ENCODE assay signal across 21 cellular contexts in the genomic region with DNA sequence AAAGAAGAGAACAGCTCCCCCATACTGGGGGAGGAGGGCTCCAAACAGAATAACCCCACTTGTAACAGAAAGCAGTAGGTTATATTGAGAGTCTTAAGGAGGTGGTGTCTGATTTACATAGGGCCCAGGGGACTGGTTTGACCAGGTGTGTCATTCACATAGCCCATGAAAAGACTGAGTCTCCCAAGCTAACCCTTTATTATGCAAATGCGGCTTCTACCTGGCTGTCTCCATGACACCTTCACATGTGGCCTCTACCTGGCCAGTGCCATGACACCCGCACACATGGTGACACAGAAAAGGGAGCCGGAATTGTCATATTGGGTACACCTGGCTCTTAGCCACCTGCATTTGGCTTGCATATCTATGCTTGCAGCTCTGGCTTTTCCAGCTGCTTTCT.
A peak's percentile ranks its signal among the peaks of the same experiment; 100 is the strongest.
DNase-seq lines count a peak whose midpoint lies in the region; ATAC-seq and TF ChIP-seq lines count a peak whose summit lies in the region.
"Had no signal": no experiment of that assay in that cellular context is flagged by ENCODE, and none has a peak within 500 bp of the region (broad histone marks: within the 10 kb centered on the region; RNA-seq: fewer than 3 reads in every experiment).

No MANE protein-coding gene starts in this region.

- ATAC-seq in GM23338 = peak; percentile 89
- ATAC-seq in HG03175 (IDR thresholded peaks at IDR 0.05; ENCODE audit: unreplicated experiment) = no peak
- ATAC-seq: HepG2, SK-N-SH treated with all-trans-retinoic acid at 6 μM for 48 hours, T-cell had no signal

- H3K27ac ChIP-seq in GM23338 (ENCODE audit: low read depth) = no peak overlapping the region
- H3K27ac ChIP-seq: GM23248, Peyer's patch had no signal

- H3K4me3 ChIP-seq in GM23338 = no peak overlapping the region
- H3K4me3 ChIP-seq: GM23248, Peyer's patch had no signal

- TF ChIP-seq CTCF in GM23338 (conservative IDR thresholded peaks at IDR 0.05; ENCODE audit: low read depth in 2 of 2) = no peak

- H2AFZ ChIP-seq in GM23338 = no peak overlapping the region
- H2AFZ ChIP-seq: GM23248 had no signal

- H3K4me3 Mint-ChIP-seq in GM23338 = no peak overlapping the region
- no peak overlapping the region for H3K4me3 Mint-ChIP-seq in activated T-cell treated with anti-CD3 and anti-CD28 coated beads, Interleukin-2, amount 50 U/mL, for 24 hours
- H3K4me3 Mint-ChIP-seq: CD4-positive, CD25-positive, alpha-beta regulatory T cell; T-cell had no signal

- peaks cover 10% of the 10 kb centered on the region for H3K9me3 Mint-ChIP-seq in GM23338
- peaks cover 32% of the 10 kb centered on the region for H3K9me3 Mint-ChIP-seq in activated T-cell treated with anti-CD3 and anti-CD28 coated beads, Interleukin-2, amount 50 U/mL, for 24 hours

- H3K79me2 ChIP-seq in GM23338 (replicated peaks; ENCODE audit: insufficient read depth) = no peaks in the 10 kb centered on the region

- peak overlapping the region; percentile 40 for H3K4me2 ChIP-seq in GM23338

- H3K9me2 ChIP-seq in GM23338 (ENCODE audit: insufficient read depth) = no peaks in the 10 kb centered on the region

- H3F3A ChIP-seq in GM23338 (replicated peaks; ENCODE audit: low read depth) = no peaks in the 10 kb centered on the region

- no peaks in the 10 kb centered on the region for H3K36me3 ChIP-seq in GM23338 (ENCODE audit: insufficient read depth)
- H3K36me3 ChIP-seq: Peyer's patch had no signal

- H3K4me1 Mint-ChIP-seq in GM23338 = peaks cover 24% of the 10 kb centered on the region
- no peaks in the 10 kb centered on the region for H3K4me1 Mint-ChIP-seq in activated T-cell treated with anti-CD3 and anti-CD28 coated beads, Interleukin-2, amount 50 U/mL, for 24 hours (ENCODE audit: low read depth)
- H3K4me1 Mint-ChIP-seq: CD4-positive, CD25-positive, alpha-beta regulatory T cell; T-cell had no signal

- no peaks in the 10 kb centered on the region for H4K20me1 ChIP-seq in GM23338 (replicated peaks; ENCODE audit: insufficient read depth)

- peaks cover 30% of the 10 kb centered on the region for H3K4me1 ChIP-seq in GM23338 (ENCODE audit: insufficient read depth)
- H3K4me1 ChIP-seq: Peyer's patch had no signal

- H3K27me3 Mint-ChIP-seq in GM23338 (ENCODE audit: insufficient read depth, low read depth, poor library complexity) = peaks cover 3% of the 10 kb centered on the region
- H3K27me3 Mint-ChIP-seq in activated T-cell treated with anti-CD3 and anti-CD28 coated beads, Interleukin-2, amount 50 U/mL, for 24 hours = no peaks in the 10 kb centered on the region
- H3K27me3 Mint-ChIP-seq: CD4-positive, CD25-positive, alpha-beta regulatory T cell; T-cell had no signal

- peak; percentile 40 for DNase-seq in ELF-1 (ENCODE audit: low read depth, low spot score)
- peak; percentile 71 for DNase-seq in GM23338 (ENCODE audit: low spot score)
- peak; percentile 81 for DNase-seq in NCI-H69 (lab: John Stamatoyannopoulos, UW)
- DNase-seq in iPS DF 19.7 (ENCODE audit: low read depth, low spot score) = peak; percentile 56
- DNase-seq in HCEC 1CT = no peak
- no peak for DNase-seq in activated T-cell treated with anti-CD3 and anti-CD28 coated beads, Interleukin-2, amount 50 U/mL, for 24 hours
- DNase-seq: CD4-positive, CD25-positive, alpha-beta regulatory T cell; COR-L47; DND-41; GM23248; KBM-7; MM.1S; NCI-H1048; NCI-H1436 treated with DMSO at 0.1 percent for 48 hours; NCI-H2081 treated with DMSO at 0.1 percent for 48 hours; NCI-H82; Peyer's patch; T-cell had no signal

- H3K27ac Mint-ChIP-seq in GM23338 = peak overlapping the region; percentile 50
- H3K27ac Mint-ChIP-seq in activated T-cell treated with anti-CD3 and anti-CD28 coated beads, Interleukin-2, amount 50 U/mL, for 24 hours = no peak overlapping the region
- H3K27ac Mint-ChIP-seq: CD4-positive, CD25-positive, alpha-beta regulatory T cell; T-cell had no signal

- H3K27me3 ChIP-seq in GM23338 (ENCODE audit: insufficient read depth) = no peaks in the 10 kb centered on the region
- H3K27me3 ChIP-seq: Peyer's patch had no signal

- peaks cover 8% of the 10 kb centered on the region; the same call in 2 of the 3 replicates for H3K36me3 Mint-ChIP-seq in GM23338 (ENCODE audit: low read depth)
- H3K36me3 Mint-ChIP-seq in activated T-cell treated with anti-CD3 and anti-CD28 coated beads, Interleukin-2, amount 50 U/mL, for 24 hours (ENCODE audit: low read depth) = no peaks in the 10 kb centered on the region
- H3K36me3 Mint-ChIP-seq: CD4-positive, CD25-positive, alpha-beta regulatory T cell; T-cell had no signal

TF ChIP-seq in GM23338, 12 proteins besides CTCF, POLR2A, EP300 and RAD21 (continues in another document):
- TF ChIP-seq, protein P1, sequence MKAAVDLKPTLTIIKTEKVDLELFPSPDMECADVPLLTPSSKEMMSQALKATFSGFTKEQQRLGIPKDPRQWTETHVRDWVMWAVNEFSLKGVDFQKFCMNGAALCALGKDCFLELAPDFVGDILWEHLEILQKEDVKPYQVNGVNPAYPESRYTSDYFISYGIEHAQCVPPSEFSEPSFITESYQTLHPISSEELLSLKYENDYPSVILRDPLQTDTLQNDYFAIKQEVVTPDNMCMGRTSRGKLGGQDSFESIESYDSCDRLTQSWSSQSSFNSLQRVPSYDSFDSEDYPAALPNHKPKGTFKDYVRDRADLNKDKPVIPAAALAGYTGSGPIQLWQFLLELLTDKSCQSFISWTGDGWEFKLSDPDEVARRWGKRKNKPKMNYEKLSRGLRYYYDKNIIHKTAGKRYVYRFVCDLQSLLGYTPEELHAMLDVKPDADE (IDR thresholded peaks at IDR 0.05) = no peak
- no peak for TF ChIP-seq EZH2 (IDR thresholded peaks at IDR 0.05; ENCODE audit: low read depth, unreplicated experiment)
- TF ChIP-seq POLR2AphosphoS5 (IDR thresholded peaks at IDR 0.05; ENCODE audit: low read depth) = no peak
- TF ChIP-seq EZH2phosphoT487 (IDR thresholded peaks at IDR 0.05; ENCODE audit: unreplicated experiment) = no peak
- TF ChIP-seq NANOG (IDR thresholded peaks at IDR 0.05; ENCODE audit: borderline replicate concordance) = no peak
- no peak for TF ChIP-seq ZNF331 (CRISPR knock-in tag; IDR thresholded peaks at IDR 0.05; ENCODE audit: low read depth)
- TF ChIP-seq JUNB (IDR thresholded peaks at IDR 0.05; ENCODE audit: unreplicated experiment) = no peak
- TF ChIP-seq, protein P2, sequence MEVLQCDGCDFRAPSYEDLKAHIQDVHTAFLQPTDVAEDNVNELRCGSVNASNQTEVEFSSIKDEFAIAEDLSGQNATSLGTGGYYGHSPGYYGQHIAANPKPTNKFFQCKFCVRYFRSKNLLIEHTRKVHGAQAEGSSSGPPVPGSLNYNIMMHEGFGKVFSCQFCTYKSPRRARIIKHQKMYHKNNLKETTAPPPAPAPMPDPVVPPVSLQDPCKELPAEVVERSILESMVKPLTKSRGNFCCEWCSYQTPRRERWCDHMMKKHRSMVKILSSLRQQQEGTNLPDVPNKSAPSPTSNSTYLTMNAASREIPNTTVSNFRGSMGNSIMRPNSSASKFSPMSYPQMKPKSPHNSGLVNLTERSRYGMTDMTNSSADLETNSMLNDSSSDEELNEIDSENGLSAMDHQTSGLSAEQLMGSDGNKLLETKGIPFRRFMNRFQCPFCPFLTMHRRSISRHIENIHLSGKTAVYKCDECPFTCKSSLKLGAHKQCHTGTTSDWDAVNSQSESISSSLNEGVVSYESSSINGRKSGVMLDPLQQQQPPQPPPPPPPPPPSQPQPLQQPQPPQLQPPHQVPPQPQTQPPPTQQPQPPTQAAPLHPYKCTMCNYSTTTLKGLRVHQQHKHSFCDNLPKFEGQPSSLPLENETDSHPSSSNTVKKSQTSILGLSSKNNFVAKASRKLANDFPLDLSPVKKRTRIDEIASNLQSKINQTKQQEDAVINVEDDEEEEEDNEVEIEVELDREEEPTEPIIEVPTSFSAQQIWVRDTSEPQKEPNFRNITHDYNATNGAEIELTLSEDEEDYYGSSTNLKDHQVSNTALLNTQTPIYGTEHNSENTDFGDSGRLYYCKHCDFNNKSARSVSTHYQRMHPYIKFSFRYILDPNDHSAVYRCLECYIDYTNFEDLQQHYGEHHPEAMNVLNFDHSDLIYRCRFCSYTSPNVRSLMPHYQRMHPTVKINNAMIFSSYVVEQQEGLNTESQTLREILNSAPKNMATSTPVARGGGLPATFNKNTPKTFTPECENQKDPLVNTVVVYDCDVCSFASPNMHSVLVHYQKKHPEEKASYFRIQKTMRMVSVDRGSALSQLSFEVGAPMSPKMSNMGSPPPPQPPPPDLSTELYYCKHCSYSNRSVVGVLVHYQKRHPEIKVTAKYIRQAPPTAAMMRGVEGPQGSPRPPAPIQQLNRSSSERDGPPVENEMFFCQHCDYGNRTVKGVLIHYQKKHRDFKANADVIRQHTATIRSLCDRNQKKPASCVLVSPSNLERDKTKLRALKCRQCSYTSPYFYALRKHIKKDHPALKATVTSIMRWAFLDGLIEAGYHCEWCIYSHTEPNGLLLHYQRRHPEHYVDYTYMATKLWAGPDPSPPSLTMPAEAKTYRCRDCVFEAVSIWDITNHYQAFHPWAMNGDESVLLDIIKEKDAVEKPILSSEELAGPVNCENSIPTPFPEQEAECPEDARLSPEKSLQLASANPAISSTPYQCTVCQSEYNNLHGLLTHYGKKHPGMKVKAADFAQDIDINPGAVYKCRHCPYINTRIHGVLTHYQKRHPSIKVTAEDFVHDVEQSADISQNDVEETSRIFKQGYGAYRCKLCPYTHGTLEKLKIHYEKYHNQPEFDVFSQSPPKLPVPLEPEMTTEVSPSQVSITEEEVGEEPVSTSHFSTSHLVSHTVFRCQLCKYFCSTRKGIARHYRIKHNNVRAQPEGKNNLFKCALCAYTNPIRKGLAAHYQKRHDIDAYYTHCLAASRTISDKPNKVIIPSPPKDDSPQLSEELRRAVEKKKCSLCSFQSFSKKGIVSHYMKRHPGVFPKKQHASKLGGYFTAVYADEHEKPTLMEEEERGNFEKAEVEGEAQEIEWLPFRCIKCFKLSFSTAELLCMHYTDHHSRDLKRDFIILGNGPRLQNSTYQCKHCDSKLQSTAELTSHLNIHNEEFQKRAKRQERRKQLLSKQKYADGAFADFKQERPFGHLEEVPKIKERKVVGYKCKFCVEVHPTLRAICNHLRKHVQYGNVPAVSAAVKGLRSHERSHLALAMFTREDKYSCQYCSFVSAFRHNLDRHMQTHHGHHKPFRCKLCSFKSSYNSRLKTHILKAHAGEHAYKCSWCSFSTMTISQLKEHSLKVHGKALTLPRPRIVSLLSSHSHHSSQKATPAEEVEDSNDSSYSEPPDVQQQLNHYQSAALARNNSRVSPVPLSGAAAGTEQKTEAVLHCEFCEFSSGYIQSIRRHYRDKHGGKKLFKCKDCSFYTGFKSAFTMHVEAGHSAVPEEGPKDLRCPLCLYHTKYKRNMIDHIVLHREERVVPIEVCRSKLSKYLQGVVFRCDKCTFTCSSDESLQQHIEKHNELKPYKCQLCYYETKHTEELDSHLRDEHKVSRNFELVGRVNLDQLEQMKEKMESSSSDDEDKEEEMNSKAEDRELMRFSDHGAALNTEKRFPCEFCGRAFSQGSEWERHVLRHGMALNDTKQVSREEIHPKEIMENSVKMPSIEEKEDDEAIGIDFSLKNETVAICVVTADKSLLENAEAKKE (CRISPR knock-in tag; IDR thresholded peaks at IDR 0.05) = no peak

Comparison
In these comparisons a context has a peak if more than half of its experiments do, and no peak if none do; other contexts are left out.
1. DNase-seq: peak in ELF-1 (single experiment), GM23338 (single experiment), NCI-H69 (single experiment) and iPS DF 19.7 (single experiment); none in HCEC 1CT (single experiment) and activated T-cell treated with anti-CD3 and anti-CD28 coated beads, Interleukin-2, amount 50 U/mL, for 24 hours (single experiment).